13 cellular contexts compared by ENCODE assay signal in the genomic region with DNA sequence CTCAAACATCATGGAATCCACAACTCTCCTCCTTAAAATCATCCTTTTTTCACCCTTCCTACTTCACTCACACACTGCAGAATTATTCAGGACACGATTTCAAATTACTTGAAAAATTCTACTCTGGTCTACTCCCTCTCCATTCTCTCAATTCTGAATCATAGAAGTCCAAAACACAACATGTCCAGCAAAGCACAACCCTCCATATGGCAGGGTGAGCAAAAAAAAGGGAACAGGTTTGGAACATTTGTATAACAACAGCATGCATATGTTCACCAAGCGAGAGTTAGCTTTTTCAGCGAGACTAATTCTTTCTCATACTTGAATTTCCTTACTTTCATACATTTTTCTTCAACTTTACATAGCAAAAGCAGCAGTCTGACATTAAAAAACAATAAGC.
"Had no signal": no experiment of that assay in that cellular context is flagged by ENCODE, and none has a peak within 500 bp of the region (broad histone marks: within the 10 kb centered on the region; RNA-seq: fewer than 3 reads in every experiment).

No MANE protein-coding gene starts in this region.

- H3K9me3 Mint-ChIP-seq: effector memory CD8-positive, alpha-beta T cell; stimulated activated effector memory CD8-positive, alpha-beta T cell treated with anti-CD3 and anti-CD28 coated beads, Interleukin-12 subunit alpha, Interleukin-12 subunit beta, amount 100 ng/mL, for 72 hours had no signal

- ATAC-seq: effector memory CD8-positive, alpha-beta T cell; gastrocnemius medialis; stimulated activated effector memory CD8-positive, alpha-beta T cell treated with anti-CD3 and anti-CD28 coated beads, Interleukin-12 subunit alpha, Interleukin-12 subunit beta, amount 100 ng/mL, for 72 hours had no signal

- H3K4me3 ChIP-seq: gastrocnemius medialis, right atrium auricular region, smooth muscle cell had no signal

- H3K27me3 Mint-ChIP-seq: activated CD4-positive, alpha-beta memory T cell treated with anti-CD3 and anti-CD28 coated beads, Interleukin-2, amount 10 ng/mL, durations not matched to agents 7 days and 5 days; effector memory CD8-positive, alpha-beta T cell; type B pancreatic cell had no signal

- H3K27me3 ChIP-seq: gastrocnemius medialis, right atrium auricular region had no signal

- H3K27ac ChIP-seq: epithelial cell of prostate, gastrocnemius medialis, right atrium auricular region had no signal

- H3K27ac Mint-ChIP-seq: activated CD4-positive, alpha-beta memory T cell treated with anti-CD3 and anti-CD28 coated beads, Interleukin-2, amount 10 ng/mL, durations not matched to agents 7 days and 5 days; effector memory CD8-positive, alpha-beta T cell; type B pancreatic cell had no signal

- DNase-seq: activated CD4-positive, alpha-beta memory T cell treated with anti-CD3 and anti-CD28 coated beads, Interleukin-2, amount 10 ng/mL, durations not matched to agents 7 days and 5 days; activated CD4-positive, alpha-beta T cell treated with anti-CD3 and anti-CD28 coated beads for 1 hour; activated naive CD4-positive, alpha-beta T cell; effector memory CD8-positive, alpha-beta T cell; gastrocnemius medialis; kidney; posterior cingulate gyrus; substantia nigra had no signal

- H3K4me3 Mint-ChIP-seq: activated CD4-positive, alpha-beta memory T cell treated with anti-CD3 and anti-CD28 coated beads, Interleukin-2, amount 10 ng/mL, durations not matched to agents 7 days and 5 days; stimulated activated effector memory CD8-positive, alpha-beta T cell treated with anti-CD3 and anti-CD28 coated beads, Interleukin-12 subunit alpha, Interleukin-12 subunit beta, amount 100 ng/mL, for 72 hours; type B pancreatic cell had no signal

- H3K36me3 ChIP-seq: gastrocnemius medialis, right atrium auricular region had no signal

- H3K4me2 ChIP-seq: smooth muscle cell had no signal

- H3K9me3 ChIP-seq: gastrocnemius medialis, right atrium auricular region had no signal
